Comparison of ENCODE assay signal across 23 cellular contexts in genomic region chr1:60008500-60008899, GRCh38.
A peak's percentile ranks its signal among the peaks of the same experiment; 100 is the strongest.
DNase-seq lines count a peak whose midpoint lies in the region; ATAC-seq, FAIRE-seq and TF ChIP-seq lines count a peak whose summit lies in the region.
"Had no signal": no experiment of that assay in that cellular context is flagged by ENCODE, and none has a peak within 500 bp of the region (broad histone marks: within the 10 kb centered on the region; RNA-seq: fewer than 3 reads in every experiment).

No MANE protein-coding gene starts in this region.

- H3K9me3 Mint-ChIP-seq in activated naive CD8-positive, alpha-beta T cell treated with anti-CD3 and anti-CD28 coated beads for 36 hours: no peaks in the 10 kb centered on the region
- no peaks in the 10 kb centered on the region for H3K9me3 Mint-ChIP-seq in activated naive CD8-positive, alpha-beta T cell treated with anti-CD3 and anti-CD28 coated beads, Interleukin-2, amount 50 U/mL, for 24 hours
- H3K9me3 Mint-ChIP-seq in natural killer cell: no peaks in the 10 kb centered on the region
- H3K9me3 Mint-ChIP-seq in natural killer cell treated with Interleukin-12 subunit alpha and Interleukin-12 subunit beta and Interleukin-15 and Interleukin-18, amount 100 ng/mL, for 72 hours: no peaks in the 10 kb centered on the region
- no peaks in the 10 kb centered on the region for H3K9me3 Mint-ChIP-seq in neural progenitor cell
- H3K9me3 Mint-ChIP-seq: CD4-positive, alpha-beta T cell; CD8-positive, alpha-beta T cell had no signal

- H3K9ac ChIP-seq in GM12878 (ENCODE audit: control insufficient read depth, insufficient read depth, low read length) (no peak overlapping the region), neural progenitor cell (no peak overlapping the region)
- H3K9ac ChIP-seq: BLaER1 treated with 17β-estradiol and CSF1 and Interleukin-3, amounts not matched to agents 10 nM and 100 nM had no signal

- no peak overlapping the region for H3K27ac Mint-ChIP-seq in activated naive CD8-positive, alpha-beta T cell treated with anti-CD3 and anti-CD28 coated beads for 36 hours
- no peak overlapping the region for H3K27ac Mint-ChIP-seq in activated naive CD8-positive, alpha-beta T cell treated with anti-CD3 and anti-CD28 coated beads, Interleukin-2, amount 50 U/mL, for 24 hours
- H3K27ac Mint-ChIP-seq in natural killer cell (no peak overlapping the region), neural progenitor cell (no peak overlapping the region)
- H3K27ac Mint-ChIP-seq in natural killer cell treated with Interleukin-12 subunit alpha and Interleukin-12 subunit beta and Interleukin-15 and Interleukin-18, amount 100 ng/mL, for 72 hours: no peak overlapping the region
- H3K27ac Mint-ChIP-seq: B cell; CD4-positive, alpha-beta T cell; CD8-positive, alpha-beta T cell had no signal

- 3% methylated on average over 4 of the region's 4 CpGs for WGBS in GM12878 (ENCODE audit: insufficient coverage, insufficient replicate concordance, low lambda C conversion rate, missing lambda C conversion rate)

- no peak for ATAC-seq in activated naive CD8-positive, alpha-beta T cell treated with anti-CD3 and anti-CD28 coated beads, Interleukin-2, amount 50 U/mL, for 24 hours
- ATAC-seq in natural killer cell: peak in 2 of 3 donors; percentile 21 to 44
- no peak for ATAC-seq in natural killer cell treated with Interleukin-12 subunit alpha and Interleukin-12 subunit beta and Interleukin-15 and Interleukin-18, amount 100 ng/mL, for 72 hours
- no peak for ATAC-seq in GM12878
- ATAC-seq: A549; CD8-positive, alpha-beta T cell had no signal

- TF ChIP-seq RAD21 in GM12878 (IDR thresholded peaks at IDR 0.05; ENCODE audit: insufficient read depth, low read depth, low read length): no peak

- no TSS peak for BruUV-seq in GM12878 (replicated peaks; lab: Mats Ljungman, UMichigan)

- H3F3A ChIP-seq in neural progenitor cell (ENCODE audit: low read depth): no peaks in the 10 kb centered on the region

- no peaks in the 10 kb centered on the region for H3K4me1 Mint-ChIP-seq in activated naive CD8-positive, alpha-beta T cell treated with anti-CD3 and anti-CD28 coated beads for 36 hours
- no peaks in the 10 kb centered on the region for H3K4me1 Mint-ChIP-seq in activated naive CD8-positive, alpha-beta T cell treated with anti-CD3 and anti-CD28 coated beads, Interleukin-2, amount 50 U/mL, for 24 hours
- H3K4me1 Mint-ChIP-seq in natural killer cell (peaks cover 0 to 9% of the 10 kb centered on the region in 2 donors), neural progenitor cell (no peaks in the 10 kb centered on the region)
- peaks cover 0 to 3% of the 10 kb centered on the region in 2 donors for H3K4me1 Mint-ChIP-seq in natural killer cell treated with Interleukin-12 subunit alpha and Interleukin-12 subunit beta and Interleukin-15 and Interleukin-18, amount 100 ng/mL, for 72 hours (ENCODE audit: low read depth in 2 of 2)
- H3K4me1 Mint-ChIP-seq: B cell had no signal

- H3K27me3 ChIP-seq in GM12878 (replicated peaks in 1 of 2; ENCODE audit: control insufficient read depth in 2 of 2, insufficient read depth in 2 of 2, low read length in 1 of 2): no peaks in the 10 kb centered on the region
- no peaks in the 10 kb centered on the region for H3K27me3 ChIP-seq in neural progenitor cell
- H3K27me3 ChIP-seq: BLaER1 treated with 17β-estradiol and CSF1 and Interleukin-3, amounts not matched to agents 10 nM and 100 nM had no signal

- SMC1A ChIA-PET in GM12878 (lab: Charles Lee; ENCODE audit: uncharacterized antibody, unreplicated experiment): interaction anchor here (1.2 kb wide), 1 partner anchor 32 kb away, joined by 3 read pairs; no protein-coding TSS in a partner anchor

- no peaks in the 10 kb centered on the region for H3K9me3 ChIP-seq in GM12878 (replicated peaks; ENCODE audit: control insufficient read depth, insufficient read depth, low read length)
- no peaks in the 10 kb centered on the region for H3K9me3 ChIP-seq in neural progenitor cell (ENCODE audit: low read depth)
- H3K9me3 ChIP-seq: A549; BLaER1 treated with 17β-estradiol and CSF1 and Interleukin-3, amounts not matched to agents 10 nM and 100 nM; Caco-2 had no signal

- H2AFZ ChIP-seq in GM12878 (ENCODE audit: control insufficient read depth, low read depth, low read length) (no peak overlapping the region), neural progenitor cell (replicated peaks) (peak overlapping the region; percentile 28)

- peak; percentile 4 for DNase-seq in activated naive CD8-positive, alpha-beta T cell treated with anti-CD3 and anti-CD28 coated beads for 36 hours
- DNase-seq in activated naive CD8-positive, alpha-beta T cell treated with anti-CD3 and anti-CD28 coated beads, Interleukin-2, amount 50 U/mL, for 24 hours: no peak
- DNase-seq in natural killer cell (no peak), GM12878 (ENCODE audit: low read depth, low spot score) (no peak), neural progenitor cell (ENCODE audit: low spot score) (no peak), NCI-H510A (lab: John Stamatoyannopoulos, UW) (no peak)
- DNase-seq in natural killer cell treated with Interleukin-12 subunit alpha and Interleukin-12 subunit beta and Interleukin-15 and Interleukin-18, amount 100 ng/mL, for 72 hours (ENCODE audit: low spot score): no peak
- DNase-seq: 8988T; AML-193; Caco-2; Calu3; CD4-positive, alpha-beta T cell; CD8-positive, alpha-beta T cell; DMS79 treated with DMSO at 0.1 percent for 48 hours; GF-D8 had no signal

- no peak overlapping the region for H3K4me3 Mint-ChIP-seq in activated naive CD8-positive, alpha-beta T cell treated with anti-CD3 and anti-CD28 coated beads for 36 hours
- H3K4me3 Mint-ChIP-seq in activated naive CD8-positive, alpha-beta T cell treated with anti-CD3 and anti-CD28 coated beads, Interleukin-2, amount 50 U/mL, for 24 hours: no peak overlapping the region
- no peak overlapping the region for H3K4me3 Mint-ChIP-seq in natural killer cell
- H3K4me3 Mint-ChIP-seq in natural killer cell treated with Interleukin-12 subunit alpha and Interleukin-12 subunit beta and Interleukin-15 and Interleukin-18, amount 100 ng/mL, for 72 hours: no peak overlapping the region
- H3K4me3 Mint-ChIP-seq in neural progenitor cell: no peak overlapping the region
- H3K4me3 Mint-ChIP-seq: B cell; CD4-positive, alpha-beta T cell; CD8-positive, alpha-beta T cell had no signal

- in situ Hi-C loops in GM12878 (cut with MboI): no loop called here

- no peaks in the 10 kb centered on the region for H3K79me2 ChIP-seq in GM12878 (ENCODE audit: control insufficient read depth, insufficient read depth, low read length)
- no peaks in the 10 kb centered on the region for H3K79me2 ChIP-seq in neural progenitor cell (ENCODE audit: low read depth)

- no peaks in the 10 kb centered on the region for H3K4me1 ChIP-seq in GM12878 (ENCODE audit: control insufficient read depth, insufficient read depth, low read length)
- H3K4me1 ChIP-seq in neural progenitor cell: no peaks in the 10 kb centered on the region
- H3K4me1 ChIP-seq: A549; BLaER1 treated with 17β-estradiol and CSF1 and Interleukin-3, amounts not matched to agents 10 nM and 100 nM; Caco-2 had no signal

- H3K36me3 ChIP-seq in GM12878 (ENCODE audit: control insufficient read depth in 2 of 2, insufficient read depth in 2 of 2, low read length in 1 of 2): no peaks in the 10 kb centered on the region
- H3K36me3 ChIP-seq in neural progenitor cell: no peaks in the 10 kb centered on the region
- H3K36me3 ChIP-seq: BLaER1 treated with 17β-estradiol and CSF1 and Interleukin-3, amounts not matched to agents 10 nM and 100 nM had no signal

- H4K20me1 ChIP-seq in GM12878 (ENCODE audit: control insufficient read depth, insufficient read depth) (no peaks in the 10 kb centered on the region), neural progenitor cell (ENCODE audit: low read depth) (no peaks in the 10 kb centered on the region)
- H4K20me1 ChIP-seq: BLaER1 treated with 17β-estradiol and CSF1 and Interleukin-3, amounts not matched to agents 10 nM and 100 nM had no signal

- H3K27ac ChIP-seq in GM12878 (ENCODE audit: control insufficient read depth, insufficient read depth) (no peak overlapping the region), neural progenitor cell (no peak overlapping the region)
- H3K27ac ChIP-seq: A549; BLaER1 treated with 17β-estradiol and CSF1 and Interleukin-3, amounts not matched to agents 10 nM and 100 nM; C4-2B had no signal

- H3K36me3 Mint-ChIP-seq in activated naive CD8-positive, alpha-beta T cell treated with anti-CD3 and anti-CD28 coated beads for 36 hours: no peaks in the 10 kb centered on the region
- H3K36me3 Mint-ChIP-seq in activated naive CD8-positive, alpha-beta T cell treated with anti-CD3 and anti-CD28 coated beads, Interleukin-2, amount 50 U/mL, for 24 hours (ENCODE audit: low read depth): no peaks in the 10 kb centered on the region
- H3K36me3 Mint-ChIP-seq in natural killer cell: no peaks in the 10 kb centered on the region
- H3K36me3 Mint-ChIP-seq in natural killer cell treated with Interleukin-12 subunit alpha and Interleukin-12 subunit beta and Interleukin-15 and Interleukin-18, amount 100 ng/mL, for 72 hours: no peaks in the 10 kb centered on the region
- no peaks in the 10 kb centered on the region for H3K36me3 Mint-ChIP-seq in neural progenitor cell
- H3K36me3 Mint-ChIP-seq: CD8-positive, alpha-beta T cell had no signal

- FAIRE-seq in GM12878 (lab: Jason Lieb, UNC): no peak
- FAIRE-seq: A549, D721Med, G401.6, GM12892, GM18507 had no signal

- RAD21 ChIA-PET in GM12878 (lab: Charles Lee; ENCODE audit: unreplicated experiment): no interaction called here

- H3K4me3 ChIP-seq in GM12878 (no peak overlapping the region), neural progenitor cell (no peak overlapping the region)
- H3K4me3 ChIP-seq: A549; BLaER1 treated with 17β-estradiol and CSF1 and Interleukin-3, amounts not matched to agents 10 nM and 100 nM had no signal

- peaks cover 16% of the 10 kb centered on the region for H3K27me3 Mint-ChIP-seq in activated naive CD8-positive, alpha-beta T cell treated with anti-CD3 and anti-CD28 coated beads for 36 hours
- peaks cover 9% of the 10 kb centered on the region for H3K27me3 Mint-ChIP-seq in activated naive CD8-positive, alpha-beta T cell treated with anti-CD3 and anti-CD28 coated beads, Interleukin-2, amount 50 U/mL, for 24 hours
- peaks cover 6% of the 10 kb centered on the region in 2 donors for H3K27me3 Mint-ChIP-seq in natural killer cell (ENCODE audit: low read depth in 2 of 2)
- peaks cover 5 to 20% of the 10 kb centered on the region in 2 donors for H3K27me3 Mint-ChIP-seq in natural killer cell treated with Interleukin-12 subunit alpha and Interleukin-12 subunit beta and Interleukin-15 and Interleukin-18, amount 100 ng/mL, for 72 hours
- H3K27me3 Mint-ChIP-seq in neural progenitor cell (ENCODE audit: insufficient read depth, low read depth): no peaks in the 10 kb centered on the region

- no peak for TF ChIP-seq EP300 in GM12878 (IDR thresholded peaks at IDR 0.05; ENCODE audit: borderline replicate concordance in 1 of 2, control insufficient read depth in 1 of 2, low read depth in 2 of 2, low read length in 2 of 2)

- CTCF ChIA-PET in GM12878 (lab: Yijun Ruan, JAX): interaction anchor here (1.2 kb wide), 1 partner anchor 31 kb away, joined by 3 read pairs; no protein-coding TSS in a partner anchor

- H3K4me2 ChIP-seq in GM12878 (ENCODE audit: control insufficient read depth, insufficient read depth): no peak overlapping the region
- H3K4me2 ChIP-seq in neural progenitor cell: no peak overlapping the region
- H3K4me2 ChIP-seq: A549; BLaER1 treated with 17β-estradiol and CSF1 and Interleukin-3, amounts not matched to agents 10 nM and 100 nM had no signal

- TF ChIP-seq CTCF in natural killer cell (IDR thresholded peaks at IDR 0.05) (no peak), GM12878 (IDR thresholded peaks at IDR 0.05 in 2 of 3, conservative IDR thresholded peaks at IDR 0.05 in 1 of 3; ENCODE audit: control insufficient read depth in 2 of 3, extremely low read depth in 1 of 3, insufficient read depth in 1 of 3, low read depth in 3 of 3, low read length in 3 of 3) (no peak), neural progenitor cell (IDR thresholded peaks at IDR 0.05) (no peak)

- intact Hi-C loops in natural killer cell (cut with micrococcal nuclease) (no loop called here), GM12878 (cut with micrococcal nuclease; ENCODE audit: unreplicated experiment) (no loop called here)

- TF ChIP-seq POLR2A in GM12878 (IDR thresholded peaks at IDR 0.05; ENCODE audit: low read depth, low read length): no peak

- POLR2A ChIA-PET in GM12878 (lab: Charles Lee): no interaction called here

Comparison
In these comparisons a context has a peak if more than half of its experiments do, and no peak if none do; other contexts are left out.
1. ATAC-seq: peak in natural killer cell (2 of 3); none in activated naive CD8-positive, alpha-beta T cell treated with anti-CD3 and anti-CD28 coated beads, Interleukin-2, amount 50 U/mL, for 24 hours (single experiment), natural killer cell treated with Interleukin-12 subunit alpha and Interleukin-12 subunit beta and Interleukin-15 and Interleukin-18, amount 100 ng/mL, for 72 hours (0 of 2) and GM12878 (single experiment).